1 cellular context compared by ENCODE assay signal in genomic region chr11:118212131-118212725, GRCh38.
A peak's percentile ranks its signal among the peaks of the same experiment; 100 is the strongest.
TF ChIP-seq lines count a peak whose summit lies in the region.

No MANE protein-coding gene starts in this region.

TF ChIP-seq in HepG2, 621 proteins besides CTCF, POLR2A, EP300 and RAD21 (continued from another document):
- TF ChIP-seq PRDM15 (CRISPR knock-in tag; IDR thresholded peaks at IDR 0.05) (no peak), YEATS4 (CRISPR knock-in tag; IDR thresholded peaks at IDR 0.05; ENCODE audit: borderline replicate concordance) (peak; percentile 77; the same call in 1 of the 2 replicates), NKX3-1 (CRISPR knock-in tag; IDR thresholded peaks at IDR 0.05) (peak; percentile 78; the same call in 1 of the 2 replicates), ZBTB42 (CRISPR knock-in tag; IDR thresholded peaks at IDR 0.05) (no peak), REST (IDR thresholded peaks at IDR 0.05; ENCODE audit: borderline replicate concordance in 1 of 2, low read depth in 1 of 2, low read length in 2 of 2) (0 out of 4 replicates have a peak, but pooled peaks of 1 of the 2 experiments have one; percentile 12), JUNB (CRISPR knock-in tag; IDR thresholded peaks at IDR 0.05; ENCODE audit: borderline replicate concordance) (peak; percentile 67; the same call in 1 of the 2 replicates), YY1 (IDR thresholded peaks at IDR 0.05; ENCODE audit: insufficient read depth, insufficient replicate concordance, low read depth, low read length) (peak; percentile 19), TCF7L2 (IDR thresholded peaks at IDR 0.05; ENCODE audit: low read depth, low read length) (peak; percentile 54; the same call in 1 of the 2 replicates), ISL2 (CRISPR knock-in tag; IDR thresholded peaks at IDR 0.05) (peak; percentile 94), ZSCAN29 (CRISPR knock-in tag; conservative IDR thresholded peaks at IDR 0.05) (peak; percentile 91; the same call in 1 of the 2 replicates), CEBPG (CRISPR knock-in tag; IDR thresholded peaks at IDR 0.05) (peak; percentile 98), ZNF10 (CRISPR knock-in tag; IDR thresholded peaks at IDR 0.05; ENCODE audit: borderline replicate concordance, low read depth) (no peak), AKNA (CRISPR knock-in tag; IDR thresholded peaks at IDR 0.05; ENCODE audit: borderline replicate concordance) (no peak), GATA4 (IDR thresholded peaks at IDR 0.05; ENCODE audit: borderline replicate concordance, low read depth) (peak; percentile 97), ZNF879 (CRISPR knock-in tag; IDR thresholded peaks at IDR 0.05) (no peak), MBNL3 (CRISPR knock-in tag; conservative IDR thresholded peaks at IDR 0.05) (no peak), JARID2 (CRISPR knock-in tag; IDR thresholded peaks at IDR 0.05; ENCODE audit: insufficient replicate concordance) (no peak), ZNF264 (CRISPR knock-in tag; IDR thresholded peaks at IDR 0.05) (peak; percentile 87), ZNF280B (CRISPR knock-in tag; IDR thresholded peaks at IDR 0.05; ENCODE audit: borderline replicate concordance) (no peak), HOMEZ (CRISPR knock-in tag; IDR thresholded peaks at IDR 0.05; ENCODE audit: low read depth) (peak; percentile 81; the same call in 1 of the 2 replicates), RFX1 (IDR thresholded peaks at IDR 0.05) (peak; percentile 55; the same call in 1 of the 2 replicates), ZFP1 (CRISPR knock-in tag; IDR thresholded peaks at IDR 0.05) (peak; percentile 65; the same call in 1 of the 2 replicates), DNMT3B (CRISPR knock-in tag; conservative IDR thresholded peaks at IDR 0.05) (0 out of 2 replicates have a peak, but pooled peaks have one; percentile 4), GABPB1 (CRISPR knock-in tag; IDR thresholded peaks at IDR 0.05) (peak; percentile 54; the same call in 1 of the 2 replicates), MATR3 (CRISPR knock-in tag; IDR thresholded peaks at IDR 0.05) (no peak), TAF1 (CRISPR knock-in tag; IDR thresholded peaks at IDR 0.05) (no peak; the same call in 1 of the 2 replicates), KLF11 (CRISPR knock-in tag; IDR thresholded peaks at IDR 0.05) (no peak), ZBTB33 (CRISPR knock-in tag; IDR thresholded peaks at IDR 0.05) (peak; percentile 30; the same call in 1 of the 2 replicates)
TF ChIP-seq in HepG2: peak in this region for 273.
